In the genomic region with DNA sequence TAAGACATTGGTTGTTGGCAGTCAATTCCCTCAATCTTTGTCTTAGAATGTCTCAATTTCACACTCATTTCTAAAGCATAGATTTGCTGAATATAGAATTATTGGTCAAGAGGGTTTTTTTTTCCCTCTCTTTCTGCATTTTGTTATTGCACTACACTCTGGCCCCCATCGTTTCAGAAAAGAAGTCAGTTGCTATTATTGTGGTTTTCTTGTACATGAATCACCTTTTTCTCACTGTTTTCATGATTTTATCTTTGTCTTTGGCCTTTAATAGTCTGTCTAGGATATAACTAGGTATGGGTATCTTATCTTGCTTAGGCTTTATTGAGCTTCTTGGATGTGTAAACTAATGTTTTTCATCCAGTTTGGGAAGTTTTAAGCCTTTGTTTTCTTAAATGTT, we compare ENCODE assay signal across 29 cellular contexts.
"Had no signal": no experiment of that assay in that cellular context is flagged by ENCODE, and none has a peak within 500 bp of the region (broad histone marks: within the 10 kb centered on the region; RNA-seq: fewer than 3 reads in every experiment).

No MANE protein-coding gene starts in this region.

- H3K4me3 Mint-ChIP-seq: activated CD4-positive, alpha-beta T cell treated with anti-CD3 and anti-CD28 coated beads, Interleukin-2, amount 10 ng/mL, durations not matched to agents 7 days and 5 days; activated CD8-positive, alpha-beta T cell treated with anti-CD3 and anti-CD28 coated beads, Interleukin-2, amount 10 ng/mL, durations not matched to agents 7 days and 5 days; activated naive CD8-positive, alpha-beta T cell; activated naive CD8-positive, alpha-beta T cell treated with anti-CD3 and anti-CD28 coated beads, Interleukin-2, amount 50 U/mL, for 24 hours; activated T-cell treated with anti-CD3 and anti-CD28 coated beads, Interleukin-2, amount 50 U/mL, for 24 hours had no signal

- H3K9me3 Mint-ChIP-seq: activated CD4-positive, alpha-beta T cell treated with anti-CD3 and anti-CD28 coated beads, Interleukin-2, amount 10 ng/mL, durations not matched to agents 7 days and 5 days; activated T-helper 2 cell treated with anti-CD3 and anti-CD28 coated beads, Interferon-gamma antibody, Interleukin-2, Interleukin-4, amounts not matched to agents 10 μg/mL and 5 μg/mL and 100 μg/mL, durations not matched to agents 14 hours and 24 hours and 36 hours had no signal

- H3K36me3 Mint-ChIP-seq: activated naive CD8-positive, alpha-beta T cell had no signal

- H3K27ac ChIP-seq: brain microvascular endothelial cell, KMS-11, WERI-Rb-1 had no signal

- H3K27me3 ChIP-seq: brain microvascular endothelial cell, MG63 had no signal

- DNase-seq: activated CD4-positive, alpha-beta T cell treated with anti-CD3 and anti-CD28 coated beads, Interleukin-2, amount 10 ng/mL, durations not matched to agents 7 days and 5 days; activated CD4-positive, alpha-beta T cell treated with anti-CD3 and anti-CD28 coated beads, Interleukin-2, amount 50 U/mL, for 48 hours; activated CD4-positive, CD25-positive, alpha-beta regulatory T cell; activated CD8-positive, alpha-beta T cell treated with anti-CD3 and anti-CD28 coated beads, Interleukin-2, amount 10 ng/mL, durations not matched to agents 7 days and 5 days; activated gamma-delta T cell; activated naive CD4-positive, alpha-beta T cell treated with Interleukin-2 at 50 U/mL for 16 hours; activated naive CD8-positive, alpha-beta T cell treated with anti-CD3 and anti-CD28 coated beads, Interleukin-2, amount 50 U/mL, for 24 hours; activated T-cell treated with anti-CD3 and anti-CD28 coated beads, Interleukin-2, amount 50 U/mL, for 24 hours; anterior cingulate cortex; brain microvascular endothelial cell; central memory CD4-positive, alpha-beta T cell; MG63; NCI-H1048; NCI-H1105 treated with DMSO at 0.1 percent for 48 hours; NCI-H1436; NCI-H1694; NCI-H2029; NCI-H345; NCI-H524 treated with DMSO at 0.1 percent for 48 hours; RPMI8226; SIG-M5; T1000; WERI-Rb-1 had no signal

- H3K36me3 ChIP-seq: brain microvascular endothelial cell, MG63, WERI-Rb-1 had no signal

- FAIRE-seq: colon had no signal

- H3K27me3 Mint-ChIP-seq: activated CD4-positive, alpha-beta T cell treated with anti-CD3 and anti-CD28 coated beads, Interleukin-2, amount 10 ng/mL, durations not matched to agents 7 days and 5 days; activated naive CD8-positive, alpha-beta T cell; activated naive CD8-positive, alpha-beta T cell treated with anti-CD3 and anti-CD28 coated beads, Interleukin-2, amount 50 U/mL, for 24 hours had no signal

- H3K4me1 Mint-ChIP-seq: activated CD4-positive, alpha-beta T cell treated with anti-CD3 and anti-CD28 coated beads, Interleukin-2, amount 10 ng/mL, durations not matched to agents 7 days and 5 days; activated naive CD8-positive, alpha-beta T cell treated with anti-CD3 and anti-CD28 coated beads, Interleukin-2, amount 50 U/mL, for 24 hours had no signal

- ATAC-seq: activated CD8-positive, alpha-beta T cell treated with anti-CD3 and anti-CD28 coated beads, Interleukin-2, amount 10 ng/mL, durations not matched to agents 7 days and 5 days; activated naive CD8-positive, alpha-beta T cell treated with anti-CD3 and anti-CD28 coated beads, Interleukin-2, amount 50 U/mL, for 24 hours; Panc1; Right ventricle myocardium inferior had no signal

- H3K27ac Mint-ChIP-seq: activated CD4-positive, alpha-beta T cell treated with anti-CD3 and anti-CD28 coated beads, Interleukin-2, amount 10 ng/mL, durations not matched to agents 7 days and 5 days; activated CD8-positive, alpha-beta T cell treated with anti-CD3 and anti-CD28 coated beads, Interleukin-2, amount 10 ng/mL, durations not matched to agents 7 days and 5 days; activated naive CD8-positive, alpha-beta T cell; activated naive CD8-positive, alpha-beta T cell treated with anti-CD3 and anti-CD28 coated beads, Interleukin-2, amount 50 U/mL, for 24 hours; activated T-cell treated with anti-CD3 and anti-CD28 coated beads, Interleukin-2, amount 50 U/mL, for 24 hours; activated T-helper 2 cell treated with anti-CD3 and anti-CD28 coated beads, Interferon-gamma antibody, Interleukin-2, Interleukin-4, amounts not matched to agents 10 μg/mL and 5 μg/mL and 100 μg/mL, durations not matched to agents 14 hours and 24 hours and 36 hours had no signal

- H3K4me3 ChIP-seq: MG63 had no signal
